Comparison of ENCODE assay signal across 1 cellular context in genomic region chr9:92963831-92964606, GRCh38.
TF ChIP-seq lines count a peak whose summit lies in the region.

No MANE protein-coding gene starts in this region.

TF ChIP-seq in SK-N-SH, 30 proteins besides CTCF, POLR2A, EP300 and RAD21 (continued from another document):
- no peak for TF ChIP-seq REST (IDR thresholded peaks at IDR 0.05; ENCODE audit: low read depth, low read length)
- TF ChIP-seq TEAD4 (IDR thresholded peaks at IDR 0.05; ENCODE audit: borderline replicate concordance, insufficient read depth) = no peak
- TF ChIP-seq EZH2phosphoT487 (IDR thresholded peaks at IDR 0.05; ENCODE audit: borderline replicate concordance, low read depth) = no peak
- no peak for TF ChIP-seq NFIC (IDR thresholded peaks at IDR 0.05; ENCODE audit: borderline replicate concordance)
- no peak for TF ChIP-seq YY1 (IDR thresholded peaks at IDR 0.05; ENCODE audit: low read depth)
- TF ChIP-seq SIN3A (IDR thresholded peaks at IDR 0.05; ENCODE audit: borderline replicate concordance, low read depth, low read length) = no peak
- TF ChIP-seq ZBTB33 (IDR thresholded peaks at IDR 0.05; ENCODE audit: borderline replicate concordance, low read depth) = no peak
- TF ChIP-seq FOXM1 (IDR thresholded peaks at IDR 0.05; ENCODE audit: low read depth) = no peak
- no peak for TF ChIP-seq CHD2 (IDR thresholded peaks at IDR 0.05; ENCODE audit: low read length, partially characterized antibody)
- no peak for TF ChIP-seq NRF1 (IDR thresholded peaks at IDR 0.05; ENCODE audit: low read depth, low read length)
- TF ChIP-seq USF1 (IDR thresholded peaks at IDR 0.05; ENCODE audit: borderline replicate concordance, low read depth) = no peak
- TF ChIP-seq FOXJ3 (CRISPR knock-in tag; IDR thresholded peaks at IDR 0.05) = no peak
- no peak for TF ChIP-seq USF2 (IDR thresholded peaks at IDR 0.05; ENCODE audit: borderline replicate concordance, low read depth, low read length)
- TF ChIP-seq FOSL2 (IDR thresholded peaks at IDR 0.05; ENCODE audit: borderline replicate concordance, low read depth) = no peak
- no peak for TF ChIP-seq MEF2A (IDR thresholded peaks at IDR 0.05; ENCODE audit: borderline replicate concordance, low read depth)
- TF ChIP-seq RFX5 (IDR thresholded peaks at IDR 0.05; ENCODE audit: low read length) = no peak
TF ChIP-seq in SK-N-SH: peak in this region for 0.
